Comparison of ENCODE assay signal across 16 cellular contexts in the genomic region with DNA sequence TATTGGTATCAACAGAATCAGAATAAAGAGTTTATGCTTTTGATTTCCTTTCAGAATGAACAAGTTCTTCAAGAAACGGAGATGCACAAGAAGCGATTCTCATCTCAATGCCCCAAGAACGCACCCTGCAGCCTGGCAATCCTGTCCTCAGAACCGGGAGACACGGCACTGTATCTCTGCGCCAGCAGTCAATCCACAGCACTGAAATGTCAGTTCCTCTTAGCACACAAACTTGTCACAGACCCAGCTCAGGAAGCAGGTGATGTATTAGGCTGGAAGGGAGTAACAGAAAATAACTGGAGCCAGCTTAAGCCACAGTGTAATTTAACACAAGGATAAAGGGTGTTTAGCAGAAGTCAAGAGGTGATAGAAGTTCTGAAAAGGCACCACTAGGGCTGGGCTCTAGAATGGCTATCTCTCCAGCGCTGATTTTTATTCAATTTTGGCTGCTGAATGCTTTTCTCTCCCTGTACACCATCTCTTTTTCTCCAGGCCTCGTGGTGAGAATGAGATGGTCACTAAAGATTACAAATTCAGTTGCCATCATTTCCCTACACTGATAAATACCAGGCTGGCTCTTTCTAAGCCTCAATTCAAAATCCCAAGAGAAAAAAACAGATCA.
DNase-seq lines count a peak whose midpoint lies in the region; ATAC-seq, FAIRE-seq and TF ChIP-seq lines count a peak whose summit lies in the region.
"Had no signal": no experiment of that assay in that cellular context is flagged by ENCODE, and none has a peak within 500 bp of the region (broad histone marks: within the 10 kb centered on the region; RNA-seq: fewer than 3 reads in every experiment).

No MANE protein-coding gene starts in this region.

- H3K27ac Mint-ChIP-seq in activated naive CD4-positive, alpha-beta T cell treated with anti-CD3 and anti-CD28 coated beads, Interleukin-2, amount 50 U/mL, for 24 hours: peak overlapping the region; percentile 76

- H3K27me3 ChIP-seq in OCI-LY3 (ENCODE audit: low read depth, low read length) (peaks cover 6% of the 10 kb centered on the region; the same call in 1 of the 2 replicates), GM12878 (replicated peaks in 1 of 2; ENCODE audit: control insufficient read depth in 2 of 2, insufficient read depth in 2 of 2, low read length in 1 of 2) (peaks cover 0 to 2% of the 10 kb centered on the region in 2 experiments; a peak in 2 of 4 replicates)

- peak overlapping the region; percentile 52 for H3K4me3 ChIP-seq in OCI-LY3 (ENCODE audit: low read length)
- no peak overlapping the region for H3K4me3 ChIP-seq in GM12878
- H3K4me3 ChIP-seq: esophagus muscularis mucosa, mucosa of descending colon, upper lobe of right lung had no signal

- POLR2A ChIA-PET in GM12878 (lab: Charles Lee): no interaction called here

- peaks cover 4% of the 10 kb centered on the region for H3K27me3 Mint-ChIP-seq in activated naive CD4-positive, alpha-beta T cell treated with anti-CD3 and anti-CD28 coated beads, Interleukin-2, amount 50 U/mL, for 24 hours

- peak overlapping the region; percentile 24 for H3K9ac ChIP-seq in OCI-LY3 (ENCODE audit: low read length)
- H3K9ac ChIP-seq in GM12878 (ENCODE audit: control insufficient read depth, insufficient read depth, low read length): no peak overlapping the region

- SMC1A ChIA-PET in GM12878 (lab: Charles Lee; ENCODE audit: uncharacterized antibody, unreplicated experiment): no interaction called here

- ATAC-seq in GM12878: peak; percentile 51
- no peak for ATAC-seq in GM18511 (IDR thresholded peaks at IDR 0.05; ENCODE audit: unreplicated experiment)
- no peak for ATAC-seq in HG03175 (IDR thresholded peaks at IDR 0.05; ENCODE audit: unreplicated experiment)
- ATAC-seq in GM18505 (IDR thresholded peaks at IDR 0.05; ENCODE audit: unreplicated experiment): no peak
- ATAC-seq: mucosa of descending colon, upper lobe of right lung had no signal

- CTCF ChIA-PET in GM12878 (lab: Yijun Ruan, JAX): interaction anchor here (1.1 to 1.6 kb wide), 5 partner anchors 9 to 165 kb away, joined by 3 read pairs; no protein-coding TSS in a partner anchor

- no peaks in the 10 kb centered on the region for H3K9me3 ChIP-seq in OCI-LY3 (ENCODE audit: insufficient read depth, low read length)
- no peaks in the 10 kb centered on the region for H3K9me3 ChIP-seq in GM12878 (replicated peaks; ENCODE audit: control insufficient read depth, insufficient read depth, low read length)
- H3K9me3 ChIP-seq: esophagus muscularis mucosa, mucosa of descending colon, upper lobe of right lung had no signal

- peak overlapping the region; percentile 64 for H3K4me3 Mint-ChIP-seq in activated naive CD4-positive, alpha-beta T cell treated with anti-CD3 and anti-CD28 coated beads, Interleukin-2, amount 50 U/mL, for 24 hours

- H3K36me3 Mint-ChIP-seq in activated naive CD4-positive, alpha-beta T cell treated with anti-CD3 and anti-CD28 coated beads, Interleukin-2, amount 50 U/mL, for 24 hours: peaks cover 1% of the 10 kb centered on the region

- no peak for FAIRE-seq in GM12878 (lab: Jason Lieb, UNC)
- FAIRE-seq: GM19239 had no signal

- H3K4me1 ChIP-seq in OCI-LY3 (ENCODE audit: low read length) (peaks cover 55% of the 10 kb centered on the region), GM12878 (ENCODE audit: control insufficient read depth, insufficient read depth, low read length) (no peaks in the 10 kb centered on the region)
- H3K4me1 ChIP-seq: esophagus muscularis mucosa, upper lobe of right lung had no signal

- TF ChIP-seq RAD21 in GM12878 (IDR thresholded peaks at IDR 0.05; ENCODE audit: insufficient read depth, low read depth, low read length): no peak

- peaks cover 19% of the 10 kb centered on the region for H3K4me1 Mint-ChIP-seq in activated naive CD4-positive, alpha-beta T cell treated with anti-CD3 and anti-CD28 coated beads, Interleukin-2, amount 50 U/mL, for 24 hours

- H3K79me2 ChIP-seq in OCI-LY3 (ENCODE audit: low read length) (no peaks in the 10 kb centered on the region), GM12878 (ENCODE audit: control insufficient read depth, insufficient read depth, low read length) (no peaks in the 10 kb centered on the region)

- WGBS in GM12878 (ENCODE audit: insufficient coverage, insufficient replicate concordance, low lambda C conversion rate, missing lambda C conversion rate): 1% methylated on average over 8 of the region's 8 CpGs

- DNase-seq in activated naive CD4-positive, alpha-beta T cell treated with anti-CD3 and anti-CD28 coated beads, Interleukin-2, amount 50 U/mL, for 16 hours: no peak
- DNase-seq in GM12878 (ENCODE audit: low read depth, low spot score) (no peak), NCI-H128 (lab: John Stamatoyannopoulos, UW; ENCODE audit: unreplicated experiment) (no peak)
- DNase-seq: central memory CD4-positive, alpha-beta T cell; HCEC 1CT; mucosa of descending colon; NCI-H526 treated with DMSO at 0.1 percent for 48 hours; SW 1271; upper lobe of right lung had no signal

- H3K4me2 ChIP-seq in OCI-LY3 (ENCODE audit: low read length): peak overlapping the region; percentile 78
- no peak overlapping the region for H3K4me2 ChIP-seq in GM12878 (ENCODE audit: control insufficient read depth, insufficient read depth)

- intact Hi-C loops in GM12878 (cut with micrococcal nuclease; ENCODE audit: unreplicated experiment): no loop called here

- TF ChIP-seq EP300 in GM12878 (IDR thresholded peaks at IDR 0.05; ENCODE audit: borderline replicate concordance in 1 of 2, control insufficient read depth in 1 of 2, low read depth in 2 of 2, low read length in 2 of 2): no peak

- 0 out of 2 replicates have a peak overlapping the region, but pooled peaks have one; percentile 35 for H2AFZ ChIP-seq in OCI-LY3 (ENCODE audit: low read depth, low read length)
- no peak overlapping the region for H2AFZ ChIP-seq in GM12878 (ENCODE audit: control insufficient read depth, low read depth, low read length)

- no peaks in the 10 kb centered on the region for H4K20me1 ChIP-seq in OCI-LY3 (ENCODE audit: insufficient read depth, low read length)
- H4K20me1 ChIP-seq in GM12878 (ENCODE audit: control insufficient read depth, insufficient read depth): no peaks in the 10 kb centered on the region

- BruUV-seq in GM12878 (replicated peaks; lab: Mats Ljungman, UMichigan): no TSS peak

- RAD21 ChIA-PET in GM12878 (lab: Charles Lee; ENCODE audit: unreplicated experiment): interaction anchor here (1.6 kb wide), 1 partner anchor 14 kb away, joined by 6 read pairs; no protein-coding TSS in a partner anchor

- no peak for TF ChIP-seq CTCF in OCI-LY3 (IDR thresholded peaks at IDR 0.05; ENCODE audit: low read depth, low read length)
- TF ChIP-seq CTCF in GM12878 (IDR thresholded peaks at IDR 0.05 in 2 of 3, conservative IDR thresholded peaks at IDR 0.05 in 1 of 3; ENCODE audit: control insufficient read depth in 2 of 3, extremely low read depth in 1 of 3, insufficient read depth in 1 of 3, low read depth in 3 of 3, low read length in 3 of 3): no peak

- in situ Hi-C loops in GM12878 (cut with MboI): no loop called here

- TF ChIP-seq POLR2A in GM12878 (IDR thresholded peaks at IDR 0.05; ENCODE audit: low read depth, low read length): no peak
- no peak for TF ChIP-seq POLR2A in GM18505 (IDR thresholded peaks at IDR 0.05; ENCODE audit: borderline replicate concordance, extremely low read depth, insufficient read depth, insufficient read length)

- no peaks in the 10 kb centered on the region for H3K9me3 Mint-ChIP-seq in activated naive CD4-positive, alpha-beta T cell treated with anti-CD3 and anti-CD28 coated beads, Interleukin-2, amount 50 U/mL, for 24 hours

- H3K27ac ChIP-seq in OCI-LY3 (ENCODE audit: low read length): peak overlapping the region; percentile 66
- no peak overlapping the region for H3K27ac ChIP-seq in GM12878 (ENCODE audit: control insufficient read depth, insufficient read depth)
- H3K27ac ChIP-seq: esophagus muscularis mucosa, upper lobe of right lung had no signal

- H3K36me3 ChIP-seq in OCI-LY3 (replicated peaks; ENCODE audit: low read depth, low read length): no peaks in the 10 kb centered on the region
- H3K36me3 ChIP-seq in GM12878 (ENCODE audit: control insufficient read depth in 2 of 2, insufficient read depth in 2 of 2, low read length in 1 of 2): no peaks in the 10 kb centered on the region
- H3K36me3 ChIP-seq: esophagus muscularis mucosa, upper lobe of right lung had no signal

TF ChIP-seq in GM12878, 131 proteins besides CTCF, POLR2A, EP300 and RAD21:
- no peak for TF ChIP-seq ZZZ3 (IDR thresholded peaks at IDR 0.05; ENCODE audit: control insufficient read depth, insufficient read length, low read depth)
- TF ChIP-seq TCF3 (IDR thresholded peaks at IDR 0.05; ENCODE audit: borderline replicate concordance, insufficient read depth, low read depth, low read length): no peak
- TF ChIP-seq SPI1 (IDR thresholded peaks at IDR 0.05; ENCODE audit: borderline replicate concordance, insufficient read depth, low read depth, low read length): peak; percentile 2; the same call in 1 of the 2 replicates
